In the genomic region with DNA sequence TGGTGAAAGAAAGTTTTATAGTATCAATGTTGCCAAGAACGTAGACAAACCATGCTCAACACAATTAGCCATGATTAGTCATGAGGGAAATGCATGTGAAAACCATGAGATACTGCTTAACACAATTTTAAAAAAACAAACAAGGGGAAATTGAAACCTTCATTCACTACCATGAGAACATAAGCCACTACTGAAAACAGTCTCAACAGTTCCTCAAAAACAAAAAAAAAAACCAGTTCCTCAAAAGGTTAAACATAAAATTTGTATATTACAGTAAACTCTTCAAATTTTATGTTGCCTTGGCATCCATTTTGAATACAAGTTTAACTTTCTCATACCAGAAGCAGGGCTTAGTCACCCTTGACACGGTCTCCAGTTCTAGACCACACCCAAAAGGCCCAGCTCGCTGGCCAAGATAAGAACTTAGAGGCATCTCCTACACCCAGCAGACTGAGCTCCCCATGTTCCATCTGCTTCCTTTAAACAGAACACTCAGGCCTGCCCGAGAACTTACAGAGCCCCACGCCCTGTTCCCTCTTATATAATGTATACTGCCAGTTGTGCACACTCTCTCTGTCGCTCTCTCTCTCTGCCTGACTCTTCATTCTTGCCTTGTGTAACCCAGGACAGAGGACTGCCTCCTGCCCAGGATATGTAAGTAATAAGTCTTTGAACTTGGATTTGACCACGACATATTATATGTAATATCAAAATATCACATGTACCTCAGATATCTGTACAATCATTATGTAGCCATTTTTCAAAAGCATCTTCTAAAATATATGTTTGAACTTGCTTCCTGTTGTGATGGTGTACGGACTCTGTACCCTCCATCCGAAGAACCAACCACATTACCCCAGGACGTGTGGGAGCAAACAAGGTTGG, we compare ENCODE assay signal across 1 cellular context.
A peak's percentile ranks its signal among the peaks of the same experiment; 100 is the strongest.
TF ChIP-seq lines count a peak whose summit lies in the region.

No MANE protein-coding gene starts in this region.

TF ChIP-seq in HEK293, 187 proteins besides CTCF, POLR2A, EP300 and RAD21 (continued from another document):
- TF ChIP-seq MZF1 (tag by site-specific recombination; IDR thresholded peaks at IDR 0.05; ENCODE audit: borderline replicate concordance) (no peak), PRDM1 (tag by site-specific recombination; IDR thresholded peaks at IDR 0.05) (0 out of 2 replicates have a peak, but pooled peaks have one; percentile 27), ZNF600 (tag by site-specific recombination; IDR thresholded peaks at IDR 0.05) (no peak), KLF1 (tag by site-specific recombination; IDR thresholded peaks at IDR 0.05) (peak; percentile 55), ZNF394 (tag by site-specific recombination; IDR thresholded peaks at IDR 0.05; ENCODE audit: borderline replicate concordance) (peak; percentile 15; the same call in 1 of the 2 replicates), GLIS2 (tag by site-specific recombination; IDR thresholded peaks at IDR 0.05) (no peak), ZNF350 (tag by site-specific recombination; IDR thresholded peaks at IDR 0.05) (no peak), ZNF571 (tag by site-specific recombination; IDR thresholded peaks at IDR 0.05) (no peak), ZNF530 (tag by site-specific recombination; IDR thresholded peaks at IDR 0.05; ENCODE audit: low read depth) (no peak), ZNF155 (tag by site-specific recombination; IDR thresholded peaks at IDR 0.05) (no peak), ZNF596 (tag by site-specific recombination; IDR thresholded peaks at IDR 0.05) (peak; percentile 60; the same call in 1 of the 2 replicates), FEZF1 (tag by site-specific recombination; IDR thresholded peaks at IDR 0.05) (peak; percentile 33; the same call in 1 of the 2 replicates), ZNF423 (tag by site-specific recombination; IDR thresholded peaks at IDR 0.05) (no peak), ZBTB17 (tag by site-specific recombination; IDR thresholded peaks at IDR 0.05) (0 out of 2 replicates have a peak, but pooled peaks have one; percentile 12), HOXC10 (CRISPR knock-in tag; IDR thresholded peaks at IDR 0.05) (no peak), KLF7 (tag by site-specific recombination; IDR thresholded peaks at IDR 0.05; ENCODE audit: borderline replicate concordance) (0 out of 2 replicates have a peak, but pooled peaks have one; percentile 28), SCRT2 (tag by site-specific recombination; IDR thresholded peaks at IDR 0.05) (no peak), WT1 (tag by site-specific recombination; IDR thresholded peaks at IDR 0.05) (no peak), ZNF114 (tag by site-specific recombination; IDR thresholded peaks at IDR 0.05) (no peak)
- TF ChIP-seq, protein P1, sequence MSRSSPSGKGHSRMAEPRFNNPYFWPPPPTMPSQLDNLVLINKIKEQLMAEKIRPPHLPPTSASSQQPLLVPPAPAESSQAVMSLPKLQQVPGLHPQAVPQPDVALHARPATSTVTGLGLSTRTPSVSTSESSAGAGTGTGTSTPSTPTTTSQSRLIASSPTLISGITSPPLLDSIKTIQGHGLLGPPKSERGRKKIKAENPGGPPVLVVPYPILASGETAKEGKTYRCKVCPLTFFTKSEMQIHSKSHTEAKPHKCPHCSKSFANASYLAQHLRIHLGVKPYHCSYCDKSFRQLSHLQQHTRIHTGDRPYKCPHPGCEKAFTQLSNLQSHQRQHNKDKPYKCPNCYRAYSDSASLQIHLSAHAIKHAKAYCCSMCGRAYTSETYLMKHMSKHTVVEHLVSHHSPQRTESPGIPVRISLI (tag by site-specific recombination; IDR thresholded peaks at IDR 0.05): peak; percentile 72
- TF ChIP-seq, protein P2, sequence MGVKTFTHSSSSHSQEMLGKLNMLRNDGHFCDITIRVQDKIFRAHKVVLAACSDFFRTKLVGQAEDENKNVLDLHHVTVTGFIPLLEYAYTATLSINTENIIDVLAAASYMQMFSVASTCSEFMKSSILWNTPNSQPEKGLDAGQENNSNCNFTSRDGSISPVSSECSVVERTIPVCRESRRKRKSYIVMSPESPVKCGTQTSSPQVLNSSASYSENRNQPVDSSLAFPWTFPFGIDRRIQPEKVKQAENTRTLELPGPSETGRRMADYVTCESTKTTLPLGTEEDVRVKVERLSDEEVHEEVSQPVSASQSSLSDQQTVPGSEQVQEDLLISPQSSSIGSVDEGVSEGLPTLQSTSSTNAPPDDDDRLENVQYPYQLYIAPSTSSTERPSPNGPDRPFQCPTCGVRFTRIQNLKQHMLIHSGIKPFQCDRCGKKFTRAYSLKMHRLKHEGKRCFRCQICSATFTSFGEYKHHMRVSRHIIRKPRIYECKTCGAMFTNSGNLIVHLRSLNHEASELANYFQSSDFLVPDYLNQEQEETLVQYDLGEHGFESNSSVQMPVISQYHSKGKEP (tag by site-specific recombination; IDR thresholded peaks at IDR 0.05): 0 out of 2 replicates have a peak, but pooled peaks have one; percentile 22
- TF ChIP-seq, protein P3, sequence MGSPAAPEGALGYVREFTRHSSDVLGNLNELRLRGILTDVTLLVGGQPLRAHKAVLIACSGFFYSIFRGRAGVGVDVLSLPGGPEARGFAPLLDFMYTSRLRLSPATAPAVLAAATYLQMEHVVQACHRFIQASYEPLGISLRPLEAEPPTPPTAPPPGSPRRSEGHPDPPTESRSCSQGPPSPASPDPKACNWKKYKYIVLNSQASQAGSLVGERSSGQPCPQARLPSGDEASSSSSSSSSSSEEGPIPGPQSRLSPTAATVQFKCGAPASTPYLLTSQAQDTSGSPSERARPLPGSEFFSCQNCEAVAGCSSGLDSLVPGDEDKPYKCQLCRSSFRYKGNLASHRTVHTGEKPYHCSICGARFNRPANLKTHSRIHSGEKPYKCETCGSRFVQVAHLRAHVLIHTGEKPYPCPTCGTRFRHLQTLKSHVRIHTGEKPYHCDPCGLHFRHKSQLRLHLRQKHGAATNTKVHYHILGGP (tag by site-specific recombination; IDR thresholded peaks at IDR 0.05): peak; percentile 43
- TF ChIP-seq, protein P4, sequence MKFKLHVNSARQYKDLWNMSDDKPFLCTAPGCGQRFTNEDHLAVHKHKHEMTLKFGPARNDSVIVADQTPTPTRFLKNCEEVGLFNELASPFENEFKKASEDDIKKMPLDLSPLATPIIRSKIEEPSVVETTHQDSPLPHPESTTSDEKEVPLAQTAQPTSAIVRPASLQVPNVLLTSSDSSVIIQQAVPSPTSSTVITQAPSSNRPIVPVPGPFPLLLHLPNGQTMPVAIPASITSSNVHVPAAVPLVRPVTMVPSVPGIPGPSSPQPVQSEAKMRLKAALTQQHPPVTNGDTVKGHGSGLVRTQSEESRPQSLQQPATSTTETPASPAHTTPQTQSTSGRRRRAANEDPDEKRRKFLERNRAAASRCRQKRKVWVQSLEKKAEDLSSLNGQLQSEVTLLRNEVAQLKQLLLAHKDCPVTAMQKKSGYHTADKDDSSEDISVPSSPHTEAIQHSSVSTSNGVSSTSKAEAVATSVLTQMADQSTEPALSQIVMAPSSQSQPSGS (tag by site-specific recombination; IDR thresholded peaks at IDR 0.05; ENCODE audit: low read depth): no peak
- TF ChIP-seq, protein P5, sequence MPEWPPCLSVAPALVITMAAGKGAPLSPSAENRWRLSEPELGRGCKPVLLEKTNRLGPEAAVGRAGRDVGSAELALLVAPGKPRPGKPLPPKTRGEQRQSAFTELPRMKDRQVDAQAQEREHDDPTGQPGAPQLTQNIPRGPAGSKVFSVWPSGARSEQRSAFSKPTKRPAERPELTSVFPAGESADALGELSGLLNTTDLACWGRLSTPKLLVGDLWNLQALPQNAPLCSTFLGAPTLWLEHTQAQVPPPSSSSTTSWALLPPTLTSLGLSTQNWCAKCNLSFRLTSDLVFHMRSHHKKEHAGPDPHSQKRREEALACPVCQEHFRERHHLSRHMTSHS (tag by site-specific recombination; IDR thresholded peaks at IDR 0.05): no peak
- TF ChIP-seq, protein P6, sequence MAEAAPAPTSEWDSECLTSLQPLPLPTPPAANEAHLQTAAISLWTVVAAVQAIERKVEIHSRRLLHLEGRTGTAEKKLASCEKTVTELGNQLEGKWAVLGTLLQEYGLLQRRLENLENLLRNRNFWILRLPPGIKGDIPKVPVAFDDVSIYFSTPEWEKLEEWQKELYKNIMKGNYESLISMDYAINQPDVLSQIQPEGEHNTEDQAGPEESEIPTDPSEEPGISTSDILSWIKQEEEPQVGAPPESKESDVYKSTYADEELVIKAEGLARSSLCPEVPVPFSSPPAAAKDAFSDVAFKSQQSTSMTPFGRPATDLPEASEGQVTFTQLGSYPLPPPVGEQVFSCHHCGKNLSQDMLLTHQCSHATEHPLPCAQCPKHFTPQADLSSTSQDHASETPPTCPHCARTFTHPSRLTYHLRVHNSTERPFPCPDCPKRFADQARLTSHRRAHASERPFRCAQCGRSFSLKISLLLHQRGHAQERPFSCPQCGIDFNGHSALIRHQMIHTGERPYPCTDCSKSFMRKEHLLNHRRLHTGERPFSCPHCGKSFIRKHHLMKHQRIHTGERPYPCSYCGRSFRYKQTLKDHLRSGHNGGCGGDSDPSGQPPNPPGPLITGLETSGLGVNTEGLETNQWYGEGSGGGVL (tag by site-specific recombination; IDR thresholded peaks at IDR 0.05): no peak
- TF ChIP-seq, protein P7, sequence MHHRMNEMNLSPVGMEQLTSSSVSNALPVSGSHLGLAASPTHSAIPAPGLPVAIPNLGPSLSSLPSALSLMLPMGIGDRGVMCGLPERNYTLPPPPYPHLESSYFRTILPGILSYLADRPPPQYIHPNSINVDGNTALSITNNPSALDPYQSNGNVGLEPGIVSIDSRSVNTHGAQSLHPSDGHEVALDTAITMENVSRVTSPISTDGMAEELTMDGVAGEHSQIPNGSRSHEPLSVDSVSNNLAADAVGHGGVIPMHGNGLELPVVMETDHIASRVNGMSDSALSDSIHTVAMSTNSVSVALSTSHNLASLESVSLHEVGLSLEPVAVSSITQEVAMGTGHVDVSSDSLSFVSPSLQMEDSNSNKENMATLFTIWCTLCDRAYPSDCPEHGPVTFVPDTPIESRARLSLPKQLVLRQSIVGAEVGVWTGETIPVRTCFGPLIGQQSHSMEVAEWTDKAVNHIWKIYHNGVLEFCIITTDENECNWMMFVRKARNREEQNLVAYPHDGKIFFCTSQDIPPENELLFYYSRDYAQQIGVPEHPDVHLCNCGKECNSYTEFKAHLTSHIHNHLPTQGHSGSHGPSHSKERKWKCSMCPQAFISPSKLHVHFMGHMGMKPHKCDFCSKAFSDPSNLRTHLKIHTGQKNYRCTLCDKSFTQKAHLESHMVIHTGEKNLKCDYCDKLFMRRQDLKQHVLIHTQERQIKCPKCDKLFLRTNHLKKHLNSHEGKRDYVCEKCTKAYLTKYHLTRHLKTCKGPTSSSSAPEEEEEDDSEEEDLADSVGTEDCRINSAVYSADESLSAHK (tag by site-specific recombination; IDR thresholded peaks at IDR 0.05): peak; percentile 99
- TF ChIP-seq, protein P8, sequence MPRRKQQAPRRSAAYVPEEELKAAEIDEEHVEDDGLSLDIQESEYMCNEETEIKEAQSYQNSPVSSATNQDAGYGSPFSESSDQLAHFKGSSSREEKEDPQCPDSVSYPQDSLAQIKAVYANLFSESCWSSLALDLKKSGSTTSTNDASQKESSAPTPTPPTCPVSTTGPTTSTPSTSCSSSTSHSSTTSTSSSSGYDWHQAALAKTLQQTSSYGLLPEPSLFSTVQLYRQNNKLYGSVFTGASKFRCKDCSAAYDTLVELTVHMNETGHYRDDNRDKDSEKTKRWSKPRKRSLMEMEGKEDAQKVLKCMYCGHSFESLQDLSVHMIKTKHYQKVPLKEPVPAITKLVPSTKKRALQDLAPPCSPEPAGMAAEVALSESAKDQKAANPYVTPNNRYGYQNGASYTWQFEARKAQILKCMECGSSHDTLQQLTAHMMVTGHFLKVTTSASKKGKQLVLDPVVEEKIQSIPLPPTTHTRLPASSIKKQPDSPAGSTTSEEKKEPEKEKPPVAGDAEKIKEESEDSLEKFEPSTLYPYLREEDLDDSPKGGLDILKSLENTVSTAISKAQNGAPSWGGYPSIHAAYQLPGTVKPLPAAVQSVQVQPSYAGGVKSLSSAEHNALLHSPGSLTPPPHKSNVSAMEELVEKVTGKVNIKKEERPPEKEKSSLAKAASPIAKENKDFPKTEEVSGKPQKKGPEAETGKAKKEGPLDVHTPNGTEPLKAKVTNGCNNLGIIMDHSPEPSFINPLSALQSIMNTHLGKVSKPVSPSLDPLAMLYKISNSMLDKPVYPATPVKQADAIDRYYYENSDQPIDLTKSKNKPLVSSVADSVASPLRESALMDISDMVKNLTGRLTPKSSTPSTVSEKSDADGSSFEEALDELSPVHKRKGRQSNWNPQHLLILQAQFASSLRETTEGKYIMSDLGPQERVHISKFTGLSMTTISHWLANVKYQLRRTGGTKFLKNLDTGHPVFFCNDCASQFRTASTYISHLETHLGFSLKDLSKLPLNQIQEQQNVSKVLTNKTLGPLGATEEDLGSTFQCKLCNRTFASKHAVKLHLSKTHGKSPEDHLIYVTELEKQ (tag by site-specific recombination; IDR thresholded peaks at IDR 0.05; ENCODE audit: borderline replicate concordance): peak; percentile 48; the same call in 1 of the 2 replicates
- TF ChIP-seq, protein P9, sequence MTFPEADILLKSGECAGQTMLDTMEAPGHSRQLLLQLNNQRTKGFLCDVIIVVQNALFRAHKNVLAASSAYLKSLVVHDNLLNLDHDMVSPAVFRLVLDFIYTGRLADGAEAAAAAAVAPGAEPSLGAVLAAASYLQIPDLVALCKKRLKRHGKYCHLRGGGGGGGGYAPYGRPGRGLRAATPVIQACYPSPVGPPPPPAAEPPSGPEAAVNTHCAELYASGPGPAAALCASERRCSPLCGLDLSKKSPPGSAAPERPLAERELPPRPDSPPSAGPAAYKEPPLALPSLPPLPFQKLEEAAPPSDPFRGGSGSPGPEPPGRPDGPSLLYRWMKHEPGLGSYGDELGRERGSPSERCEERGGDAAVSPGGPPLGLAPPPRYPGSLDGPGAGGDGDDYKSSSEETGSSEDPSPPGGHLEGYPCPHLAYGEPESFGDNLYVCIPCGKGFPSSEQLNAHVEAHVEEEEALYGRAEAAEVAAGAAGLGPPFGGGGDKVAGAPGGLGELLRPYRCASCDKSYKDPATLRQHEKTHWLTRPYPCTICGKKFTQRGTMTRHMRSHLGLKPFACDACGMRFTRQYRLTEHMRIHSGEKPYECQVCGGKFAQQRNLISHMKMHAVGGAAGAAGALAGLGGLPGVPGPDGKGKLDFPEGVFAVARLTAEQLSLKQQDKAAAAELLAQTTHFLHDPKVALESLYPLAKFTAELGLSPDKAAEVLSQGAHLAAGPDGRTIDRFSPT (tag by site-specific recombination; IDR thresholded peaks at IDR 0.05): 0 out of 2 replicates have a peak, but pooled peaks have one; percentile 19
- TF ChIP-seq, protein P10, sequence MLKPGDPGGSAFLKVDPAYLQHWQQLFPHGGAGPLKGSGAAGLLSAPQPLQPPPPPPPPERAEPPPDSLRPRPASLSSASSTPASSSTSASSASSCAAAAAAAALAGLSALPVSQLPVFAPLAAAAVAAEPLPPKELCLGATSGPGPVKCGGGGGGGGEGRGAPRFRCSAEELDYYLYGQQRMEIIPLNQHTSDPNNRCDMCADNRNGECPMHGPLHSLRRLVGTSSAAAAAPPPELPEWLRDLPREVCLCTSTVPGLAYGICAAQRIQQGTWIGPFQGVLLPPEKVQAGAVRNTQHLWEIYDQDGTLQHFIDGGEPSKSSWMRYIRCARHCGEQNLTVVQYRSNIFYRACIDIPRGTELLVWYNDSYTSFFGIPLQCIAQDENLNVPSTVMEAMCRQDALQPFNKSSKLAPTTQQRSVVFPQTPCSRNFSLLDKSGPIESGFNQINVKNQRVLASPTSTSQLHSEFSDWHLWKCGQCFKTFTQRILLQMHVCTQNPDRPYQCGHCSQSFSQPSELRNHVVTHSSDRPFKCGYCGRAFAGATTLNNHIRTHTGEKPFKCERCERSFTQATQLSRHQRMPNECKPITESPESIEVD (tag by site-specific recombination; IDR thresholded peaks at IDR 0.05): peak; percentile 81
